Comparison of ENCODE assay signal across 17 cellular contexts in genomic region chr21:24076179-24076578, GRCh38.
DNase-seq lines count a peak whose midpoint lies in the region; ATAC-seq and TF ChIP-seq lines count a peak whose summit lies in the region.
"Had no signal": no experiment of that assay in that cellular context is flagged by ENCODE, and none has a peak within 500 bp of the region (broad histone marks: within the 10 kb centered on the region; RNA-seq: fewer than 3 reads in every experiment).

No MANE protein-coding gene starts in this region.

- intact Hi-C loops in CD14-positive monocyte (cut with micrococcal nuclease): no loop called here

- H3K9me2 ChIP-seq in SK-N-SH: no peaks in the 10 kb centered on the region

- H3K36me3 Mint-ChIP-seq in CD14-positive monocyte: no peaks in the 10 kb centered on the region
- H3K36me3 Mint-ChIP-seq: activated naive CD4-positive, alpha-beta T cell treated with anti-CD3 and anti-CD28 coated beads, Interleukin-2, amount 10 ng/mL, durations not matched to agents 7 days and 5 days had no signal

- no peaks in the 10 kb centered on the region for H4K20me1 ChIP-seq in SK-N-SH (ENCODE audit: insufficient read depth)

- H3K27me3 ChIP-seq in SK-N-SH (ENCODE audit: insufficient read depth): no peaks in the 10 kb centered on the region
- H3K27me3 ChIP-seq: cardiac muscle cell had no signal

- H3K4me3 ChIP-seq in SK-N-SH (ENCODE audit: low read depth in 2 of 2, low read length in 1 of 2): no peak overlapping the region
- no peak overlapping the region for H3K4me3 ChIP-seq in skeletal muscle cell (ENCODE audit: low read depth, low read length)
- H3K4me3 ChIP-seq: cardiac muscle cell, smooth muscle cell had no signal

- no peak for TF ChIP-seq EP300 in SK-N-SH (IDR thresholded peaks at IDR 0.05; ENCODE audit: borderline replicate concordance in 1 of 2, low read depth in 1 of 2, low read length in 1 of 2)

- no peak overlapping the region for H3K27ac Mint-ChIP-seq in CD14-positive monocyte
- H3K27ac Mint-ChIP-seq: activated naive CD4-positive, alpha-beta T cell treated with anti-CD3 and anti-CD28 coated beads, Interleukin-2, amount 10 ng/mL, durations not matched to agents 7 days and 5 days; T-helper 1 cell treated with Interleukin-12 subunit alpha and Interleukin-12 subunit beta and Interleukin-4 antibody, amounts not matched to agents 30 μg/mL and 1 μg/mL, for 36 hours had no signal

- H2AFZ ChIP-seq in SK-N-SH (ENCODE audit: low read depth): no peak overlapping the region

- H3K27me3 Mint-ChIP-seq in CD14-positive monocyte (ENCODE audit: low read depth in 3 of 3): peaks cover 0 to 2% (median 0%) of the 10 kb centered on the region in 3 donors
- H3K27me3 Mint-ChIP-seq: activated naive CD4-positive, alpha-beta T cell treated with anti-CD3 and anti-CD28 coated beads, Interleukin-2, amount 10 ng/mL, durations not matched to agents 7 days and 5 days had no signal

- DNase-seq in SK-N-SH (no peak), OCI-M1 (lab: John Stamatoyannopoulos, UW) (peak; percentile 31), fibroblast of peridontal ligament (ENCODE audit: extremely low read depth) (peak; percentile 34), skeletal muscle cell (ENCODE audit: low read depth) (peak; percentile 4), HUDEP-2 (lab: John Stamatoyannopoulos, UW; ENCODE audit: unreplicated experiment in 76 of 76) (no peak), NCI-H2196 (lab: John Stamatoyannopoulos, UW; ENCODE audit: unreplicated experiment) (no peak), CD14-positive monocyte (ENCODE audit: low spot score) (no peak)
- DNase-seq: activated CD4-positive, alpha-beta T cell treated with anti-CD3 and anti-CD28 coated beads for 1 hour; activated naive CD4-positive, alpha-beta T cell treated with anti-CD3 and anti-CD28 coated beads, Interleukin-2, amount 10 ng/mL, durations not matched to agents 7 days and 5 days; DMS153; GOT3; kidney; NCI-H345 had no signal

- CTCF ChIA-PET in SK-N-SH (lab: Yijun Ruan, JAX): interaction anchor here (0.8 to 1.8 kb wide), 8 partner anchors 10 to 222 kb away, joined by 3 to 9 read pairs (median 3); no protein-coding TSS in a partner anchor

- no peak overlapping the region for H3K4me2 ChIP-seq in SK-N-SH
- H3K4me2 ChIP-seq: smooth muscle cell had no signal

- TF ChIP-seq RAD21 in SK-N-SH (IDR thresholded peaks at IDR 0.05; ENCODE audit: low read length): peak; percentile 59

- H3K4me3 Mint-ChIP-seq in CD14-positive monocyte: no peak overlapping the region
- H3K4me3 Mint-ChIP-seq: activated naive CD4-positive, alpha-beta T cell treated with anti-CD3 and anti-CD28 coated beads, Interleukin-2, amount 10 ng/mL, durations not matched to agents 7 days and 5 days; T-helper 1 cell treated with Interleukin-12 subunit alpha and Interleukin-12 subunit beta and Interleukin-4 antibody, amounts not matched to agents 30 μg/mL and 1 μg/mL, for 36 hours had no signal

- H3K4me1 ChIP-seq in SK-N-SH (ENCODE audit: control insufficient read depth in 1 of 2, insufficient read depth in 2 of 2, low read depth in 1 of 2, low read length in 1 of 2): no peaks in the 10 kb centered on the region

- peaks cover 19% of the 10 kb centered on the region for H3K9me3 ChIP-seq in SK-N-SH

- TF ChIP-seq CTCF in SK-N-SH (IDR thresholded peaks at IDR 0.05): peak; percentile 53
- TF ChIP-seq CTCF in CD14-positive monocyte (IDR thresholded peaks at IDR 0.05): no peak

- no peaks in the 10 kb centered on the region for H3F3A ChIP-seq in SK-N-SH (replicated peaks; ENCODE audit: insufficient read depth)

- peaks cover 3 to 21% (median 11%) of the 10 kb centered on the region in 7 donors for H3K9me3 Mint-ChIP-seq in CD14-positive monocyte

- ATAC-seq in SK-N-SH treated with all-trans-retinoic acid at 6 μM for 48 hours: no peak

- no peaks in the 10 kb centered on the region for H3K79me2 ChIP-seq in SK-N-SH (ENCODE audit: insufficient read depth)

- H3K36me3 ChIP-seq in SK-N-SH (replicated peaks in 1 of 2; ENCODE audit: control insufficient read depth in 1 of 2, insufficient read depth in 2 of 2, low read length in 1 of 2): no peaks in the 10 kb centered on the region
- H3K36me3 ChIP-seq: cardiac muscle cell had no signal

- H3K9ac ChIP-seq in SK-N-SH: no peak overlapping the region

- POLR2A ChIA-PET in SK-N-SH (lab: Yijun Ruan, JAX): no interaction called here

- no peaks in the 10 kb centered on the region for H3K4me1 Mint-ChIP-seq in CD14-positive monocyte
- H3K4me1 Mint-ChIP-seq: activated naive CD4-positive, alpha-beta T cell treated with anti-CD3 and anti-CD28 coated beads, Interleukin-2, amount 10 ng/mL, durations not matched to agents 7 days and 5 days had no signal

- no peak overlapping the region for H3K27ac ChIP-seq in SK-N-SH (ENCODE audit: low read depth in 2 of 2, low read length in 1 of 2)
- H3K27ac ChIP-seq: cardiac muscle cell had no signal

TF ChIP-seq in SK-N-SH, 30 proteins besides CTCF, POLR2A, EP300 and RAD21:
- TF ChIP-seq MAX (IDR thresholded peaks at IDR 0.05; ENCODE audit: low read depth) (no peak), POLR2AphosphoS5 (IDR thresholded peaks at IDR 0.05; ENCODE audit: low read depth, low read length) (no peak), RXRA (IDR thresholded peaks at IDR 0.05; ENCODE audit: borderline replicate concordance, low read depth) (no peak), FOXJ3 (CRISPR knock-in tag; IDR thresholded peaks at IDR 0.05) (no peak), NRF1 (IDR thresholded peaks at IDR 0.05; ENCODE audit: low read depth, low read length) (no peak), TAF1 (IDR thresholded peaks at IDR 0.05; ENCODE audit: borderline replicate concordance, low read depth, low read length) (no peak), USF1 (IDR thresholded peaks at IDR 0.05; ENCODE audit: borderline replicate concordance, low read depth) (no peak), YY1 (IDR thresholded peaks at IDR 0.05; ENCODE audit: low read depth) (no peak), TCF12 (IDR thresholded peaks at IDR 0.05) (no peak), ELF1 (IDR thresholded peaks at IDR 0.05) (no peak), EZH2phosphoT487 (IDR thresholded peaks at IDR 0.05; ENCODE audit: borderline replicate concordance, low read depth) (no peak), SMC3 (IDR thresholded peaks at IDR 0.05; ENCODE audit: low read depth, low read length) (no peak)

TF ChIP-seq in SK-N-SH treated with all-trans-retinoic acid at 6 μM for 48 hours, 23 proteins besides CTCF, POLR2A, EP300 and RAD21:
- TF ChIP-seq SNAI2 (CRISPR knock-in tag; IDR thresholded peaks at IDR 0.05): no peak

Comparison
In these comparisons a context has a peak if more than half of its experiments do, and no peak if none do; other contexts are left out.
1. DNase-seq: peak in OCI-M1 (single experiment), fibroblast of peridontal ligament (single experiment) and skeletal muscle cell (single experiment); none in SK-N-SH (single experiment), HUDEP-2 (0 of 76), NCI-H2196 (single experiment) and CD14-positive monocyte (single experiment).